ENCODE assay signal across 10 cellular contexts in genomic region chr6:35016417-35017221, GRCh38.
DNase-seq lines count a peak whose midpoint lies in the region; ATAC-seq and TF ChIP-seq lines count a peak whose summit lies in the region.
"Had no signal": no experiment of that assay in that cellular context is flagged by ENCODE, and none has a peak within 500 bp of the region (broad histone marks: within the 10 kb centered on the region; RNA-seq: fewer than 3 reads in every experiment).

No MANE protein-coding gene starts in this region.

- H3K4me1 ChIP-seq in lower lobe of right lung (peaks cover 63% of the 10 kb centered on the region), suprapubic skin (peaks cover 62% of the 10 kb centered on the region)

- H3K4me3 ChIP-seq in MG63: no peak overlapping the region
- H3K4me3 ChIP-seq in lower lobe of right lung: peak overlapping the region; percentile 64
- peak overlapping the region; percentile 53 for H3K4me3 ChIP-seq in suprapubic skin

- WGBS in suprapubic skin: 32% methylated on average over 11 of the region's 11 CpGs

- ATAC-seq in lower lobe of right lung: peak; percentile 18 to 19

- peaks cover 13% of the 10 kb centered on the region for H3K36me3 ChIP-seq in MG63
- peaks cover 13% of the 10 kb centered on the region for H3K36me3 ChIP-seq in lower lobe of right lung
- peaks cover 7% of the 10 kb centered on the region for H3K36me3 ChIP-seq in suprapubic skin

- H3K9me3 ChIP-seq in MG63 (no peaks in the 10 kb centered on the region), lower lobe of right lung (no peaks in the 10 kb centered on the region), suprapubic skin (no peaks in the 10 kb centered on the region)

- H3K4me3 Mint-ChIP-seq in immature natural killer cell: no peak overlapping the region
- H3K4me3 Mint-ChIP-seq in activated T-helper 1 cell treated with anti-CD3 and anti-CD28 coated beads, Interleukin-12 subunit alpha, Interleukin-12 subunit beta, Interleukin-2, Interleukin-4 antibody, amounts not matched to agents 30 ng/mL and 10 ng/mL and 1 ng/mL, durations not matched to agents 14 hours and 24 hours and 36 hours: no peak overlapping the region
- H3K4me3 Mint-ChIP-seq: central memory CD8-positive, alpha-beta T cell had no signal

- H3K4me1 Mint-ChIP-seq in immature natural killer cell: no peaks in the 10 kb centered on the region
- peaks cover 4% of the 10 kb centered on the region for H3K4me1 Mint-ChIP-seq in activated T-helper 1 cell treated with anti-CD3 and anti-CD28 coated beads, Interleukin-12 subunit alpha, Interleukin-12 subunit beta, Interleukin-2, Interleukin-4 antibody, amounts not matched to agents 30 ng/mL and 10 ng/mL and 1 ng/mL, durations not matched to agents 14 hours and 24 hours and 36 hours (ENCODE audit: low read depth)
- H3K4me1 Mint-ChIP-seq: central memory CD8-positive, alpha-beta T cell had no signal

- TF ChIP-seq POLR2A in suprapubic skin (IDR thresholded peaks at IDR 0.05): no peak

- H3K9me3 Mint-ChIP-seq in immature natural killer cell: no peaks in the 10 kb centered on the region
- no peaks in the 10 kb centered on the region for H3K9me3 Mint-ChIP-seq in activated T-helper 1 cell treated with anti-CD3 and anti-CD28 coated beads, Interleukin-12 subunit alpha, Interleukin-12 subunit beta, Interleukin-2, Interleukin-4 antibody, amounts not matched to agents 30 ng/mL and 10 ng/mL and 1 ng/mL, durations not matched to agents 14 hours and 24 hours and 36 hours
- H3K9me3 Mint-ChIP-seq: central memory CD8-positive, alpha-beta T cell had no signal

- intact Hi-C loops in lower lobe of right lung (cut with DNase I): no loop called here
- intact Hi-C loops in activated T-helper 1 cell treated with anti-CD3 and anti-CD28 coated beads, Interleukin-12 subunit alpha, Interleukin-12 subunit beta, Interleukin-2, Interleukin-4 antibody, amounts not matched to agents 30 ng/mL and 10 ng/mL and 1 ng/mL, durations not matched to agents 14 hours and 24 hours and 36 hours (cut with micrococcal nuclease): no loop called here

- H3K27ac ChIP-seq in lower lobe of right lung: peak overlapping the region; percentile 90
- peak overlapping the region; percentile 92 for H3K27ac ChIP-seq in suprapubic skin

- H3K27ac Mint-ChIP-seq in immature natural killer cell: no peak overlapping the region
- H3K27ac Mint-ChIP-seq in activated T-helper 1 cell treated with anti-CD3 and anti-CD28 coated beads, Interleukin-12 subunit alpha, Interleukin-12 subunit beta, Interleukin-2, Interleukin-4 antibody, amounts not matched to agents 30 ng/mL and 10 ng/mL and 1 ng/mL, durations not matched to agents 14 hours and 24 hours and 36 hours: no peak overlapping the region

- H3K27me3 ChIP-seq in MG63 (no peaks in the 10 kb centered on the region), lower lobe of right lung (ENCODE audit: low read depth) (no peaks in the 10 kb centered on the region), suprapubic skin (no peaks in the 10 kb centered on the region)

- TF ChIP-seq CTCF in lower lobe of right lung (IDR thresholded peaks at IDR 0.05) (no peak), suprapubic skin (IDR thresholded peaks at IDR 0.05) (no peak)

- TF ChIP-seq EP300 in suprapubic skin (IDR thresholded peaks at IDR 0.05): no peak

- DNase-seq in MG63: peak; percentile 41
- peak; percentile 85 for DNase-seq in dermis microvascular lymphatic vessel endothelial cell (ENCODE audit: low read depth in 2 of 2)
- DNase-seq in lower lobe of right lung: no peak
- DNase-seq in suprapubic skin (ENCODE audit: low spot score in 2 of 2): no peak
- no peak for DNase-seq in immature natural killer cell
- DNase-seq in COLO668 (lab: John Stamatoyannopoulos, UW; ENCODE audit: unreplicated experiment): no peak
- no peak for DNase-seq in NK-92 treated with Interleukin-12 subunit alpha and Interleukin-12 subunit beta, amount 100 ng/mL, for 24 hours (lab: John Stamatoyannopoulos, UW)
- DNase-seq in activated T-helper 1 cell treated with anti-CD3 and anti-CD28 coated beads, Interleukin-12 subunit alpha, Interleukin-12 subunit beta, Interleukin-2, Interleukin-4 antibody, amounts not matched to agents 30 ng/mL and 10 ng/mL and 1 ng/mL, durations not matched to agents 14 hours and 24 hours and 36 hours (ENCODE audit: low spot score): no peak
- DNase-seq: nucleus accumbens had no signal

- peaks cover 0 to 3% (median 2%) of the 10 kb centered on the region in 3 donors for H3K27me3 Mint-ChIP-seq in immature natural killer cell (ENCODE audit: low read depth in 3 of 3)
- H3K27me3 Mint-ChIP-seq in activated T-helper 1 cell treated with anti-CD3 and anti-CD28 coated beads, Interleukin-12 subunit alpha, Interleukin-12 subunit beta, Interleukin-2, Interleukin-4 antibody, amounts not matched to agents 30 ng/mL and 10 ng/mL and 1 ng/mL, durations not matched to agents 14 hours and 24 hours and 36 hours (ENCODE audit: insufficient read depth): no peaks in the 10 kb centered on the region
- H3K27me3 Mint-ChIP-seq: central memory CD8-positive, alpha-beta T cell had no signal

- H3K36me3 Mint-ChIP-seq in immature natural killer cell: peaks cover 13 to 37% (median 15%) of the 10 kb centered on the region in 3 donors
- H3K36me3 Mint-ChIP-seq in activated T-helper 1 cell treated with anti-CD3 and anti-CD28 coated beads, Interleukin-12 subunit alpha, Interleukin-12 subunit beta, Interleukin-2, Interleukin-4 antibody, amounts not matched to agents 30 ng/mL and 10 ng/mL and 1 ng/mL, durations not matched to agents 14 hours and 24 hours and 36 hours (ENCODE audit: low read depth): peaks cover 3% of the 10 kb centered on the region

Comparison
In these comparisons a context has a peak if more than half of its experiments do, and no peak if none do; other contexts are left out.
1. DNase-seq: peak in MG63 (single experiment) and dermis microvascular lymphatic vessel endothelial cell (2 of 2); none in lower lobe of right lung (single experiment), suprapubic skin (0 of 2), immature natural killer cell (0 of 3), COLO668 (single experiment), NK-92 treated with Interleukin-12 subunit alpha and Interleukin-12 subunit beta, amount 100 ng/mL, for 24 hours (single experiment) and activated T-helper 1 cell treated with anti-CD3 and anti-CD28 coated beads, Interleukin-12 subunit alpha, Interleukin-12 subunit beta, Interleukin-2, Interleukin-4 antibody, amounts not matched to agents 30 ng/mL and 10 ng/mL and 1 ng/mL, durations not matched to agents 14 hours and 24 hours and 36 hours (single experiment).